In the genomic region with DNA sequence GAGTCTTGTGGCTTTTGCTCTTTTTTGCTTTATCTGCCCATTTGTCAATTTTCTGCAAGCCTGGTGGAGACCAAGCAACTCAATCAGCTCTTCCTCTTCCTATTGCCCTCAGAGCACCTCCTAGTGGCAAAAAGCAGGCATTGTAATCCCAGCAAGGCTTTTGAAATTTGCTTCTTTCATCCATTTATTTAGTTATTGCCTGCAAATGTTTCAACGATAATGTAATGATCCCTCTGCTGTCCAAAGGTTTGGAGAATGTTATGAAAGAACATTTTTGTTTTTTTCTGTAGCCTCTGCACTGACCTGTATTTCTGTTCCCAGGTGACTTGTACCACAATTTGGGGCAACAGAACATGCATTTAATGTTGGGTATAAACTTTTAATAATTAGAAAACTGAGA, we compare ENCODE assay signal across 8 cellular contexts.
DNase-seq lines count a peak whose midpoint lies in the region; ATAC-seq and TF ChIP-seq lines count a peak whose summit lies in the region.

No MANE protein-coding gene starts in this region.

- H3K4me1 ChIP-seq in colonic mucosa (no peaks in the 10 kb centered on the region), trophoblast cell (ENCODE audit: control insufficient read depth in 1 of 2, insufficient read depth in 2 of 2, low read length in 2 of 2) (no peaks in the 10 kb centered on the region)

- no peak overlapping the region for H4K8ac ChIP-seq in trophoblast cell (ENCODE audit: low read depth, low read length)

- DNase-seq in NCI-H748 (lab: John Stamatoyannopoulos, UW; ENCODE audit: unreplicated experiment) (peak; percentile 22), NCI-H748 treated with DMSO at 0.1 percent for 48 hours (lab: John Stamatoyannopoulos, UW) (no peak), NCI-H69 (lab: John Stamatoyannopoulos, UW) (peak; percentile 56), colonic mucosa (no peak), trophoblast cell (peak; percentile 15 to 56), mesothelial cell of epicardium (ENCODE audit: low spot score in 2 of 2, unreplicated experiment in 2 of 2) (no peak)

- H3K27me3 ChIP-seq in colonic mucosa (no peaks in the 10 kb centered on the region), trophoblast cell (ENCODE audit: insufficient read depth, low read length) (no peaks in the 10 kb centered on the region)

- H3K36me3 ChIP-seq in colonic mucosa, result no peaks in the 10 kb centered on the region
- H3K36me3 ChIP-seq in trophoblast cell (ENCODE audit: control insufficient read depth in 1 of 2, insufficient read depth in 2 of 2, low read length in 2 of 2), result no peaks in the 10 kb centered on the region

- H3K9me3 ChIP-seq in colonic mucosa, result no peaks in the 10 kb centered on the region
- no peaks in the 10 kb centered on the region for H3K9me3 ChIP-seq in trophoblast cell (ENCODE audit: insufficient read depth, low read depth, low read length)

- no peak overlapping the region for H2AFZ ChIP-seq in trophoblast cell (ENCODE audit: insufficient read depth, low read length, poor library complexity)

- no peak overlapping the region for H3K18ac ChIP-seq in trophoblast cell (ENCODE audit: low read length)

- peak; percentile 64 for ATAC-seq in GM21390 (IDR thresholded peaks at IDR 0.05; ENCODE audit: unreplicated experiment)
- ATAC-seq in HG02610 (IDR thresholded peaks at IDR 0.05; ENCODE audit: unreplicated experiment), result no peak

- H3K27ac Mint-ChIP-seq in mesothelial cell of epicardium, result no peak overlapping the region

- H3K79me1 ChIP-seq in trophoblast cell (ENCODE audit: low read length), result no peaks in the 10 kb centered on the region

- H3K9me3 Mint-ChIP-seq in mesothelial cell of epicardium, result peaks cover 19% of the 10 kb centered on the region

- H3K4me3 ChIP-seq in colonic mucosa (no peak overlapping the region), trophoblast cell (ENCODE audit: low read depth, low read length) (no peak overlapping the region)

- no CpG with 5 or more reads among the region's 1 CpG for WGBS in trophoblast cell (ENCODE audit: extremely low coverage, insufficient coverage, insufficient read length)

- TF ChIP-seq CTCF in colonic mucosa (IDR thresholded peaks at IDR 0.05) (peak; percentile 70), mesothelial cell of epicardium (IDR thresholded peaks at IDR 0.05; ENCODE audit: unreplicated experiment) (no peak)

- H3K4me3 Mint-ChIP-seq in mesothelial cell of epicardium, result no peak overlapping the region

- H3K27me3 Mint-ChIP-seq in mesothelial cell of epicardium (ENCODE audit: low read depth), result no peaks in the 10 kb centered on the region

- no peak overlapping the region for H2BK12ac ChIP-seq in trophoblast cell (ENCODE audit: low read length)

- peaks cover 32% of the 10 kb centered on the region for H3K4me1 Mint-ChIP-seq in mesothelial cell of epicardium

- intact Hi-C loops in colonic mucosa (cut with DNase I), result no loop called here

- no peak overlapping the region for H3K4me2 ChIP-seq in trophoblast cell (ENCODE audit: low read length)

- H2BK5ac ChIP-seq in trophoblast cell (ENCODE audit: low read depth, low read length, poor library complexity), result no peak overlapping the region

- no peak overlapping the region for H4K91ac ChIP-seq in trophoblast cell (ENCODE audit: low read depth, low read length)

- H3K79me2 ChIP-seq in trophoblast cell (ENCODE audit: control insufficient read depth, insufficient read depth, low read length, poor library complexity), result no peaks in the 10 kb centered on the region

- H2BK120ac ChIP-seq in trophoblast cell (ENCODE audit: insufficient read depth, low read length, poor library complexity), result no peak overlapping the region

- H3K36me3 Mint-ChIP-seq in mesothelial cell of epicardium, result peaks cover 8% of the 10 kb centered on the region

- no peak overlapping the region for H4K12ac ChIP-seq in trophoblast cell (ENCODE audit: low read depth, low read length)

- H3K14ac ChIP-seq in trophoblast cell (ENCODE audit: low read length), result no peak overlapping the region

- H3K4ac ChIP-seq in trophoblast cell (ENCODE audit: low read depth, low read length), result no peak overlapping the region

- no peak overlapping the region for H3K23ac ChIP-seq in trophoblast cell (ENCODE audit: low read length)

- H3K9ac ChIP-seq in colonic mucosa (ENCODE audit: low read depth in 2 of 2, low read length in 2 of 2) (no peak overlapping the region), trophoblast cell (ENCODE audit: low read length) (no peak overlapping the region)

- no peak overlapping the region for H2AK5ac ChIP-seq in trophoblast cell (ENCODE audit: low read length)

- H3K27ac ChIP-seq in colonic mucosa (no peak overlapping the region), trophoblast cell (ENCODE audit: low read depth, low read length) (no peak overlapping the region)

Comparison
In these comparisons a context has a peak if more than half of its experiments do, and no peak if none do; other contexts are left out.
1. DNase-seq: peak in NCI-H748 (single experiment), NCI-H69 (single experiment) and trophoblast cell (2 of 2); none in NCI-H748 treated with DMSO at 0.1 percent for 48 hours (single experiment), colonic mucosa (single experiment) and mesothelial cell of epicardium (0 of 2).